ENCODE assay signal across 2 cellular contexts in the genomic region with DNA sequence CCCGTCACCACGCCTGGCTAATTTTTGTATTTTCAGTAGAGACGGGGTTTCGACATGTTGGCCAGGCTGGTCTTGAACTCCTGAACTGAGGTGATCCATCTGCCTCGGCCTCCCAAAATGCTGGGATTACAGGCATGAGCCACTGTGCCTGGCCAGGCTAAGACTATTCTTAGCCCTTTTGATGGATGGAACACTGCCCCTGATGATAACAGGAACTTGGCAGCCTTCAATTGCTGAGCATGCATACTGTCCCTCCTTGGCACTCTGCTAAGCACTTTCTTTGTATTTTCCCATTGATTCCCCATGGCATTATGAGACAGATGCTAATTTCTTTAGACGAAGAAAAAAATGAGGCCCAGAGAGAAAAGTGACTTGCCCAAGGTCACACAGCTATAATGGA.
DNase-seq lines count a peak whose midpoint lies in the region; ATAC-seq lines count a peak whose summit lies in the region.
"Not testable (repeated sequence)": the region's sequence is repeated elsewhere in the genome, so short reads cannot be mapped to it uniquely, and the experiment has no call there.

No MANE protein-coding gene starts in this region.

- DNase-seq in Right ventricle myocardium superior, left ventricle myocardium superior: not testable (repeated sequence)

- ATAC-seq in Right ventricle myocardium superior (ENCODE audit: poor library complexity), result peak; percentile 62
- ATAC-seq in left ventricle myocardium superior, result peak; percentile 52

- intact Hi-C loops in Right ventricle myocardium superior (cut with DNase I); left ventricle myocardium superior (cut with micrococcal nuclease): not testable (repeated sequence)
